20 cellular contexts compared by ENCODE assay signal in the genomic region with DNA sequence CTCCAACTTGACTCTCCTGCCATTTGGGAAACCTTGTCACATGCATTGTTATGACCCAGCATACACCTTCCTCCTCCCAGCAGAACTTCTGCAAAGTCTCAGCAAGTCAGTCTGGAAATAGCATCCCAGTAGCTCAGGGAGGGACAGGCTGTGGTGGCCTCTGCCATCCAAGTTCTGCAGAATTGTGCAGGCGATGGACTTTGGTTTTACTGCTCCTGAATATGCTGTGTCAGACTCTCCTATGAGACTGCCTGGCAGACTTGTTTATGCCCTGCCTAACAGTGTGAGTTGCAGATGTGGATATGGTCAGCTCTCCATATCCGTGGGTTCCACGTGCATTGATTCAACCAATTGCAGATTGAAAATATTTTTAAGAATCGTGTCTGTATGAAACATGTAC. TPM values are rescaled to one million over a fixed set of nuclear protein-coding genes. Genes with fewer than 3 reads are reported as not detected.
A peak's percentile ranks its signal among the peaks of the same experiment; 100 is the strongest.
DNase-seq lines count a peak whose midpoint lies in the region; ATAC-seq and FAIRE-seq lines count a peak whose summit lies in the region.
"Had no signal": no experiment of that assay in that cellular context is flagged by ENCODE, and none has a peak within 500 bp of the region (broad histone marks: within the 10 kb centered on the region; RNA-seq: fewer than 3 reads in every experiment).

No MANE protein-coding gene starts in this region.

- no peak overlapping the region for H3K4me3 ChIP-seq in small intestine (ENCODE audit: low read depth in 1 of 2, low read length in 2 of 2)
- no peak overlapping the region for H3K4me3 ChIP-seq in HAP-1
- H3K4me3 ChIP-seq: BLaER1 had no signal

- H3K4me3 Mint-ChIP-seq in naive thymus-derived CD8-positive, alpha-beta T cell = no peak overlapping the region
- H3K4me3 Mint-ChIP-seq: CD14-positive monocyte; CD4-positive, alpha-beta memory T cell had no signal

- WGBS in small intestine, 3 donors = 21 to 61% (median 31%) methylated on average over 4 of the region's 4 CpGs

- H3K27ac ChIP-seq in epithelial cell of prostate (peak overlapping the region; percentile 97), small intestine (ENCODE audit: low read depth in 1 of 2, low read length in 1 of 2) (no peak overlapping the region)
- H3K27ac ChIP-seq: BLaER1 had no signal

- H3K36me3 ChIP-seq in small intestine (ENCODE audit: control insufficient read depth in 2 of 2, insufficient read depth in 2 of 2, low read length in 2 of 2) (no peaks in the 10 kb centered on the region), HAP-1 (replicated peaks) (no peaks in the 10 kb centered on the region)
- H3K36me3 ChIP-seq: BLaER1 had no signal

- H3K4me1 Mint-ChIP-seq in naive thymus-derived CD8-positive, alpha-beta T cell = peaks cover 4 to 9% (median 6%) of the 10 kb centered on the region in 4 donors

- H3K36me3 Mint-ChIP-seq in naive thymus-derived CD8-positive, alpha-beta T cell = no peaks in the 10 kb centered on the region
- H3K36me3 Mint-ChIP-seq: CD14-positive monocyte; CD4-positive, alpha-beta memory T cell had no signal

- FAIRE-seq in small intestine (lab: Jason Lieb, UNC) = no peak
- FAIRE-seq: GM12892, GM18507 had no signal

- no peak overlapping the region for H3K27ac Mint-ChIP-seq in naive thymus-derived CD8-positive, alpha-beta T cell
- H3K27ac Mint-ChIP-seq: CD14-positive monocyte had no signal

- ATAC-seq in left colon (peak; percentile 94), GM19463 (IDR thresholded peaks at IDR 0.05; ENCODE audit: unreplicated experiment) (no peak)
- ATAC-seq in naive thymus-derived CD8-positive, alpha-beta T cell = no peak

- in situ Hi-C loops in HAP-1 (cut with MboI; ENCODE audit: low sequenced_read_pairs) = no loop called here

- H3K9me3 ChIP-seq in small intestine (ENCODE audit: control insufficient read depth, low read depth) (no peaks in the 10 kb centered on the region), HAP-1 (no peaks in the 10 kb centered on the region)
- H3K9me3 ChIP-seq: BLaER1 had no signal

- H3K27me3 ChIP-seq in small intestine (ENCODE audit: control insufficient read depth in 2 of 2, insufficient read depth in 2 of 2, low read length in 2 of 2) = no peaks in the 10 kb centered on the region
- H3K27me3 ChIP-seq in HAP-1 (ENCODE audit: low read depth) = no peaks in the 10 kb centered on the region
- H3K27me3 ChIP-seq: BLaER1 had no signal

- no peaks in the 10 kb centered on the region for H3K4me1 ChIP-seq in small intestine (ENCODE audit: control insufficient read depth in 2 of 2, insufficient read depth in 1 of 2, low read depth in 1 of 2, low read length in 1 of 2)
- no peaks in the 10 kb centered on the region for H3K4me1 ChIP-seq in HAP-1
- H3K4me1 ChIP-seq: BLaER1 had no signal

- POLR2A ChIA-PET in naive thymus-derived CD8-positive, alpha-beta T cell (lab: Charles Lee) = no interaction called here

- intact Hi-C loops in left colon (cut with DNase I, micrococcal nuclease) = no loop called here

- no peaks in the 10 kb centered on the region for H3K9me3 Mint-ChIP-seq in naive thymus-derived CD8-positive, alpha-beta T cell
- H3K9me3 Mint-ChIP-seq: CD14-positive monocyte; CD4-positive, alpha-beta memory T cell had no signal

- DNase-seq in HuH-7 (ENCODE audit: low spot score) (peak; percentile 30), epithelial cell of prostate (ENCODE audit: low read depth, low spot score) (no peak), left colon (peak; percentile 15 to 39), small intestine (peak; percentile 81), midbrain (lab: John Stamatoyannopoulos, UW) (no peak), HAP-1 (ENCODE audit: low spot score in 2 of 2) (no peak)
- no peak for DNase-seq in naive thymus-derived CD8-positive, alpha-beta T cell
- DNase-seq: 8988T; CD4-positive, alpha-beta memory T cell; DMS153; DMS79; GDM1; GOT3; H7; IMR-90 had no signal

- no peaks in the 10 kb centered on the region for H3K27me3 Mint-ChIP-seq in naive thymus-derived CD8-positive, alpha-beta T cell
- H3K27me3 Mint-ChIP-seq: CD4-positive, alpha-beta memory T cell had no signal

RNA-seq across cellular contexts. Expression of a gene that starts 52.8 kb away (rescaled TPM):
- 10 to 100 TPM; 11.1 to 11.6 TPM for total RNA-seq in left colon
- polyA plus RNA-seq in small intestine = 1 to 10 TPM; 7.3 to 9.4 (median 7.4) TPM
- 10 to 100 TPM; 29.2 TPM for total RNA-seq in naive thymus-derived CD8-positive, alpha-beta T cell
- polyA plus RNA-seq in naive thymus-derived CD8-positive, alpha-beta T cell = 10 to 100 TPM in 1 of 3 donors, 1 to 10 TPM in 2; 9.1 to 13.7 (median 9.3) TPM

Comparison
In these comparisons a context has a peak if more than half of its experiments do, and no peak if none do; other contexts are left out.
1. DNase-seq: peak in HuH-7 (single experiment), left colon (2 of 2) and small intestine (single experiment); none in epithelial cell of prostate (single experiment), midbrain (single experiment), naive thymus-derived CD8-positive, alpha-beta T cell (0 of 10) and HAP-1 (0 of 2).